In the genomic region with DNA sequence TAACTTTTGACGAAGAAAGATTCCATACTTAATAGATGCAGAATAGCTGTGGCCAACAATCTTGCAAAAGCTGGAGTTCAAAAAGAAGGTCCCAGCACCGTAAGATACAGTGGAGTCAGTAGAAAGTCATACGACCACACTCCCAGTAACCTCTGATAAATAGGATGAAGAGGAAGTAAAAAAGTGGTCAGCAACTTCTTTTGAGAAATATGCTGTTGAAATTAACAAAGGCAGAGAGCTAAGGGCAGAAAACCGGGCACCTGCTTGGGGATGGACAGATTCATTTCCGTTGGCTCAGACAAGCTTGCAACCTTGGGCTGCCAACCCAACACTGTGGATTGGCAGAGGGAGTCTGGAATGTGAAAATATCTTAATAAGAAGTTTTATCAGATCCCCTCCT, we compare ENCODE assay signal across 17 cellular contexts. TPM values are rescaled to one million over a fixed set of nuclear protein-coding genes. Genes with fewer than 3 reads are reported as not detected.
DNase-seq lines count a peak whose midpoint lies in the region; ATAC-seq and TF ChIP-seq lines count a peak whose summit lies in the region.
"Had no signal": no experiment of that assay in that cellular context is flagged by ENCODE, and none has a peak within 500 bp of the region (broad histone marks: within the 10 kb centered on the region; RNA-seq: fewer than 3 reads in every experiment).

No MANE protein-coding gene starts in this region.

- H3K27ac Mint-ChIP-seq in activated naive CD4-positive, alpha-beta T cell treated with anti-CD3 and anti-CD28 coated beads, Interleukin-2, amount 50 U/mL, for 24 hours, result peak overlapping the region; percentile 91
- H3K27ac Mint-ChIP-seq in activated naive CD8-positive, alpha-beta T cell, result peak overlapping the region; percentile 83
- H3K27ac Mint-ChIP-seq: activated CD4-positive, alpha-beta memory T cell treated with anti-CD3 and anti-CD28 coated beads for 36 hours had no signal

- no peaks in the 10 kb centered on the region for H3K9me3 ChIP-seq in upper lobe of right lung
- H3K9me3 ChIP-seq: left lung, SK-N-SH, vagina had no signal

- no peak overlapping the region for H3K27ac ChIP-seq in upper lobe of right lung
- H3K27ac ChIP-seq: vagina had no signal

- peaks cover 3% of the 10 kb centered on the region for H3K9me3 Mint-ChIP-seq in activated naive CD4-positive, alpha-beta T cell treated with anti-CD3 and anti-CD28 coated beads, Interleukin-2, amount 50 U/mL, for 24 hours
- peaks cover 4% of the 10 kb centered on the region for H3K9me3 Mint-ChIP-seq in activated naive CD8-positive, alpha-beta T cell (ENCODE audit: low read depth)
- H3K9me3 Mint-ChIP-seq: activated CD4-positive, alpha-beta memory T cell treated with anti-CD3 and anti-CD28 coated beads for 36 hours had no signal

- TF ChIP-seq CTCF in upper lobe of right lung (IDR thresholded peaks at IDR 0.05), result no peak

- H3K27me3 ChIP-seq in upper lobe of right lung, result no peaks in the 10 kb centered on the region
- H3K27me3 ChIP-seq: dorsolateral prefrontal cortex, left lung, vagina had no signal

- H3K4me3 ChIP-seq in upper lobe of right lung, result no peak overlapping the region
- H3K4me3 ChIP-seq: dorsolateral prefrontal cortex, left lung, vagina had no signal

- H3K4me1 ChIP-seq in upper lobe of right lung, result peaks cover 37% of the 10 kb centered on the region

- H3K4me3 Mint-ChIP-seq in activated naive CD4-positive, alpha-beta T cell treated with anti-CD3 and anti-CD28 coated beads, Interleukin-2, amount 50 U/mL, for 24 hours, result peak overlapping the region; percentile 81
- peak overlapping the region; percentile 62 for H3K4me3 Mint-ChIP-seq in activated naive CD8-positive, alpha-beta T cell
- H3K4me3 Mint-ChIP-seq: activated CD4-positive, alpha-beta memory T cell treated with anti-CD3 and anti-CD28 coated beads for 36 hours had no signal

- intact Hi-C loops in upper lobe of right lung (cut with DNase I), result no loop called here

- H3K36me3 Mint-ChIP-seq in activated naive CD4-positive, alpha-beta T cell treated with anti-CD3 and anti-CD28 coated beads, Interleukin-2, amount 50 U/mL, for 24 hours, result peaks cover 24% of the 10 kb centered on the region
- peaks cover 7% of the 10 kb centered on the region for H3K36me3 Mint-ChIP-seq in activated naive CD8-positive, alpha-beta T cell

- no peak for DNase-seq in activated naive CD4-positive, alpha-beta T cell (lab: John Stamatoyannopoulos, UW)
- DNase-seq in NOMO-1 treated with DMSO at 0.1 percent for 48 hours (lab: John Stamatoyannopoulos, UW; ENCODE audit: unreplicated experiment), result peak; percentile 79
- no peak for DNase-seq in upper lobe of right lung
- DNase-seq in RPMI8226, result no peak
- DNase-seq in activated gamma-delta T cell treated with Interleukin-2 at 50 U/mL for 16 hours, result no peak
- DNase-seq: activated CD4-positive, alpha-beta memory T cell treated with anti-CD3 and anti-CD28 coated beads for 36 hours; activated effector memory CD4-positive, alpha-beta T cell treated with anti-CD3 and anti-CD28 coated beads, Interleukin-2, amount 50 U/mL, for 16 hours; COR-L47; left lung; NCI-H187 treated with DMSO at 0.1 percent for 48 hours; NCI-H510A; SK-N-SH had no signal

- no peaks in the 10 kb centered on the region for H3K27me3 Mint-ChIP-seq in activated naive CD4-positive, alpha-beta T cell treated with anti-CD3 and anti-CD28 coated beads, Interleukin-2, amount 50 U/mL, for 24 hours
- no peaks in the 10 kb centered on the region for H3K27me3 Mint-ChIP-seq in activated naive CD8-positive, alpha-beta T cell
- H3K27me3 Mint-ChIP-seq: activated CD4-positive, alpha-beta memory T cell treated with anti-CD3 and anti-CD28 coated beads for 36 hours had no signal

- no peaks in the 10 kb centered on the region for H3K36me3 ChIP-seq in upper lobe of right lung
- H3K36me3 ChIP-seq: left lung, vagina had no signal

- ATAC-seq in upper lobe of right lung (peak; percentile 65), GM21360 (IDR thresholded peaks at IDR 0.05; ENCODE audit: unreplicated experiment) (no peak)
- ATAC-seq: left lung had no signal

- peaks cover 82% of the 10 kb centered on the region for H3K4me1 Mint-ChIP-seq in activated naive CD4-positive, alpha-beta T cell treated with anti-CD3 and anti-CD28 coated beads, Interleukin-2, amount 50 U/mL, for 24 hours
- H3K4me1 Mint-ChIP-seq in activated naive CD8-positive, alpha-beta T cell (ENCODE audit: low read depth), result peaks cover 70% of the 10 kb centered on the region

RNA-seq across cellular contexts. Expression of gene BTG1, which starts 40.0 kb away (rescaled TPM):
- 163 TPM for total RNA-seq in upper lobe of right lung
